In the genomic region with DNA sequence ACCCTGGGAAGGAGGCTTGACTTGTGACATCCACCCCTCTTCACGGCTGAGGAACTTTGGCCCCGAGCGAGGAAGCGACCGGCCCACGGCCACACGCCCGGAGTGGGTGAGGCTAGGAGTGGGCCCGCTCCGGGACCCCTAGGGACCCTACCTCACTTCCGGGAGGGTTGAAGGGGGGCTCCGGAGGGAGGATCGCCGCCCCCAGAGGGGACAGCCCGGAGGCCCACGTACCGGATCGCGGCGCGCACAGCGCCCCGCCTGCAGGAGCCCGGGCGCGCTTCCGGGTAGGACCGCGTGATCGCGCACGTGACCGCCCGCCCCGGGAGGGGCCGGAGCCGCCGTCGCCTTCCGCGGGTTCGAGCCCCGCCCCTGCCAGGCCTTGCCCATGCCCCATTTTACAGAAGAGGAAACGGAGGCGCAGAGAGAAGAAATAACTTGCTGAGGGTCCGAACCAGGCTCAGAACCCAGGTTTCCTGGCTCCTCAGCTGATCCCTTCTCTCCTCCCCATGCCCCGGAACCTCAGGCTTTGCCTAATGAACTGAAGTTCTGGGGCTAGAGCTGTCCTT, we compare ENCODE assay signal across 8 cellular contexts. TPM values are rescaled to one million over a fixed set of nuclear protein-coding genes. Genes with fewer than 3 reads are reported as not detected.
A peak's percentile ranks its signal among the peaks of the same experiment; 100 is the strongest.
DNase-seq lines count a peak whose midpoint lies in the region; ATAC-seq, FAIRE-seq and TF ChIP-seq lines count a peak whose summit lies in the region.

Gene HPS1, minus strand, starts transcription at position 280 of the 566 bp plus-strand sequence. CDS start 3,695 bp downstream, outside the sequence.

- H2AK5ac ChIP-seq in trophoblast cell (ENCODE audit: low read length), result no peak within 1 kb of the TSS

- ATAC-seq in GM21367 (IDR thresholded peaks at IDR 0.05; ENCODE audit: unreplicated experiment) (peak; percentile 86), Right ventricle myocardium inferior (peak; percentile 96)

- peaks cover 5% of the 10 kb centered on the region; the same call in 1 of the 2 replicates for H3K79me2 ChIP-seq in SK-N-SH (ENCODE audit: insufficient read depth)
- H3K79me2 ChIP-seq in trophoblast cell (ENCODE audit: control insufficient read depth, insufficient read depth, low read length, poor library complexity), result peaks cover 9% of the 10 kb centered on the region

- H3K36me3 ChIP-seq in SK-N-SH (replicated peaks in 1 of 2; ENCODE audit: control insufficient read depth in 1 of 2, insufficient read depth in 2 of 2, low read length in 1 of 2) (peaks cover 5 to 21% of the 10 kb centered on the region in 2 experiments), trophoblast cell (ENCODE audit: control insufficient read depth in 1 of 2, insufficient read depth in 2 of 2, low read length in 2 of 2) (peaks cover 22 to 24% of the 10 kb centered on the region in 2 experiments), tibial artery (peaks cover 13 to 33% (median 16%) of the 10 kb centered on the region in 3 donors)

- no peak for TF ChIP-seq EP300 in SK-N-SH (IDR thresholded peaks at IDR 0.05; ENCODE audit: borderline replicate concordance in 1 of 2, low read depth in 1 of 2, low read length in 1 of 2)

- H3K4ac ChIP-seq in trophoblast cell (ENCODE audit: low read depth, low read length), result peak within 1 kb of the TSS; percentile 89

- H3K18ac ChIP-seq in trophoblast cell (ENCODE audit: low read length), result peak within 1 kb of the TSS; percentile 90

- H3K27ac ChIP-seq in SK-N-SH (ENCODE audit: low read depth in 2 of 2, low read length in 1 of 2) (peak within 1 kb of the TSS; percentile 34 to 58; a peak in 3 of 4 replicates), trophoblast cell (ENCODE audit: low read depth, low read length) (no peak within 1 kb of the TSS), tibial artery (peak within 1 kb of the TSS; percentile 84 to 92)

- H2BK120ac ChIP-seq in trophoblast cell (ENCODE audit: insufficient read depth, low read length, poor library complexity), result peak within 1 kb of the TSS; percentile 81

- H3K9ac ChIP-seq in SK-N-SH, result peak within 1 kb of the TSS; percentile 82
- H3K9ac ChIP-seq in trophoblast cell (ENCODE audit: low read length), result peak within 1 kb of the TSS; percentile 68

- H4K20me1 ChIP-seq in SK-N-SH (ENCODE audit: insufficient read depth), result no peaks in the 10 kb centered on the region

- H3K4me2 ChIP-seq in SK-N-SH (peak within 1 kb of the TSS; percentile 89), trophoblast cell (ENCODE audit: low read length) (peak within 1 kb of the TSS; percentile 76)

- H3F3A ChIP-seq in SK-N-SH (replicated peaks; ENCODE audit: insufficient read depth), result peaks cover 5% of the 10 kb centered on the region

- peak within 1 kb of the TSS; percentile 68 for H2BK5ac ChIP-seq in trophoblast cell (ENCODE audit: low read depth, low read length, poor library complexity)

- intact Hi-C loops in Right ventricle myocardium inferior (cut with DNase I), result no loop called here
- intact Hi-C loops in tibial artery (cut with DNase I; ENCODE audit: low total_unique reads), result no loop called here

- peaks cover 6% of the 10 kb centered on the region for H3K36me3 Mint-ChIP-seq in activated naive CD8-positive, alpha-beta T cell

- H4K8ac ChIP-seq in trophoblast cell (ENCODE audit: low read depth, low read length), result peak within 1 kb of the TSS; percentile 80

- H3K27me3 ChIP-seq in SK-N-SH (ENCODE audit: insufficient read depth) (no peaks in the 10 kb centered on the region; the same call in 1 of the 2 replicates), trophoblast cell (ENCODE audit: insufficient read depth, low read length) (no peaks in the 10 kb centered on the region), tibial artery (no peaks in the 10 kb centered on the region)

- peak within 1 kb of the TSS; percentile 45 for H2BK12ac ChIP-seq in trophoblast cell (ENCODE audit: low read length)

- no peak for TF ChIP-seq CTCF in SK-N-SH (IDR thresholded peaks at IDR 0.05)
- peak in 1 of 2 experiments; percentile 4 for TF ChIP-seq CTCF in tibial artery (IDR thresholded peaks at IDR 0.05)

- H3K14ac ChIP-seq in trophoblast cell (ENCODE audit: low read length), result peak within 1 kb of the TSS; percentile 63

- H3K79me1 ChIP-seq in trophoblast cell (ENCODE audit: low read length), result peaks cover 11% of the 10 kb centered on the region

- H3K4me3 ChIP-seq in SK-N-SH (ENCODE audit: low read depth in 2 of 2, low read length in 1 of 2), result peak within 1 kb of the TSS; percentile 75 to 77
- peak within 1 kb of the TSS; percentile 81 for H3K4me3 ChIP-seq in trophoblast cell (ENCODE audit: low read depth, low read length)
- peak within 1 kb of the TSS; percentile 67 to 76 for H3K4me3 ChIP-seq in tibial artery

- no peaks in the 10 kb centered on the region for H3K27me3 Mint-ChIP-seq in activated naive CD8-positive, alpha-beta T cell

- peak within 1 kb of the TSS; percentile 100 for H2AFZ ChIP-seq in SK-N-SH (ENCODE audit: low read depth)
- peak within 1 kb of the TSS; percentile 99 for H2AFZ ChIP-seq in trophoblast cell (ENCODE audit: insufficient read depth, low read length, poor library complexity)

- DNase-seq in DMS153 treated with DMSO at 0.1 percent for 48 hours (lab: John Stamatoyannopoulos, UW; ENCODE audit: unreplicated experiment) (peak; percentile 49), HTR-8/SVneo (ENCODE audit: insufficient read length, low spot score) (peak; percentile 77), SK-N-SH (peak; percentile 95), Right ventricle myocardium inferior (ENCODE audit: missing footprints) (peak; percentile 94), trophoblast cell (peak; percentile 49 to 65), tibial artery (peak; percentile 78 to 90)

- H3K4me1 ChIP-seq in SK-N-SH (ENCODE audit: control insufficient read depth in 1 of 2, insufficient read depth in 2 of 2, low read depth in 1 of 2, low read length in 1 of 2), result peaks cover 0 to 11% of the 10 kb centered on the region in 2 experiments; a peak in 1 of 4 replicates
- peaks cover 3 to 5% of the 10 kb centered on the region in 2 experiments for H3K4me1 ChIP-seq in trophoblast cell (ENCODE audit: control insufficient read depth in 1 of 2, insufficient read depth in 2 of 2, low read length in 2 of 2)
- H3K4me1 ChIP-seq in tibial artery, result peaks cover 0 to 27% (median 13%) of the 10 kb centered on the region in 4 donors

- peak within 1 kb of the TSS; percentile 90 for H4K12ac ChIP-seq in trophoblast cell (ENCODE audit: low read depth, low read length)

- POLR2A ChIA-PET in SK-N-SH (lab: Yijun Ruan, JAX), result interaction anchor here (0.6 kb wide), 1 partner anchor 63 kb away, joined by 3 read pairs; no protein-coding TSS in a partner anchor

- peak within 1 kb of the TSS; percentile 92 for H3K4me3 Mint-ChIP-seq in activated naive CD8-positive, alpha-beta T cell

- H3K4me1 Mint-ChIP-seq in activated naive CD8-positive, alpha-beta T cell (ENCODE audit: low read depth), result peaks cover 40% of the 10 kb centered on the region

- H3K23ac ChIP-seq in trophoblast cell (ENCODE audit: low read length), result no peak within 1 kb of the TSS

- H3K9me3 Mint-ChIP-seq in activated naive CD8-positive, alpha-beta T cell (ENCODE audit: low read depth), result no peaks in the 10 kb centered on the region

- no peak for TF ChIP-seq RAD21 in SK-N-SH (IDR thresholded peaks at IDR 0.05; ENCODE audit: low read length)

- no peaks in the 10 kb centered on the region; the same call in 1 of the 2 replicates for H3K9me2 ChIP-seq in SK-N-SH

- H4K91ac ChIP-seq in trophoblast cell (ENCODE audit: low read depth, low read length), result peak within 1 kb of the TSS; percentile 81

- FAIRE-seq in HTR-8/SVneo (lab: Jason Lieb, UNC), result peak; percentile 16

- 0% methylated on average over 4 of the region's 47 CpGs for WGBS in SK-N-SH (ENCODE audit: low lambda C conversion rate)
- no CpG with 5 or more reads among the region's 47 CpGs for WGBS in trophoblast cell (ENCODE audit: extremely low coverage, insufficient coverage, insufficient read length)

- peak within 1 kb of the TSS; percentile 89 for H3K27ac Mint-ChIP-seq in activated naive CD8-positive, alpha-beta T cell

- CTCF ChIA-PET in SK-N-SH (lab: Yijun Ruan, JAX), result interaction anchor here (1.2 to 2.5 kb wide), 2 partner anchors 21 to 137 kb away, joined by 3 to 15 read pairs; no protein-coding TSS in a partner anchor

- H3K9me3 ChIP-seq in SK-N-SH (peaks cover 4% of the 10 kb centered on the region; the same call in 1 of the 2 replicates), trophoblast cell (ENCODE audit: insufficient read depth, low read depth, low read length) (no peaks in the 10 kb centered on the region), tibial artery (no peaks in the 10 kb centered on the region)

TF ChIP-seq in SK-N-SH, 30 proteins besides CTCF, POLR2A, EP300 and RAD21 (continues in another document):
- TF ChIP-seq RCOR1 (IDR thresholded peaks at IDR 0.05; ENCODE audit: low read length) (peak; percentile 59; the same call in 1 of the 2 replicates), EZH2phosphoT487 (IDR thresholded peaks at IDR 0.05; ENCODE audit: borderline replicate concordance, low read depth) (no peak), FOXM1 (IDR thresholded peaks at IDR 0.05; ENCODE audit: low read depth) (no peak), JUND (IDR thresholded peaks at IDR 0.05) (no peak), RXRA (IDR thresholded peaks at IDR 0.05; ENCODE audit: borderline replicate concordance, low read depth) (no peak), GABPA (IDR thresholded peaks at IDR 0.05; ENCODE audit: low read depth) (peak; percentile 38; the same call in 1 of the 2 replicates), SMC3 (IDR thresholded peaks at IDR 0.05; ENCODE audit: low read depth, low read length) (no peak), YY1 (IDR thresholded peaks at IDR 0.05; ENCODE audit: low read depth) (no peak), USF1 (IDR thresholded peaks at IDR 0.05; ENCODE audit: borderline replicate concordance, low read depth) (peak; percentile 99)

RNA-seq across cellular contexts. Expression of gene HPS1, which starts in this region (rescaled TPM):
- polyA plus RNA-seq in SK-N-SH (2012; rRNA removed), result 39.2 and 41.4 TPM in 2 replicates
- polyA plus RNA-seq in SK-N-SH (2012; cell fraction: cytosol; rRNA removed), result 26.6 and 32.3 TPM in 2 replicates
- polyA plus RNA-seq in SK-N-SH (2012; cell fraction: nucleus; rRNA removed), result 97.5 and 118 TPM in 2 replicates
- total RNA-seq in Right ventricle myocardium inferior, result 27.9 TPM
- polyA plus RNA-seq in trophoblast cell (2013), result 16.8 and 17.5 TPM in 2 replicates
